In genomic region chr21:43792406-43792805, GRCh38 we compare ENCODE assay signal across 1 cellular context.
TF ChIP-seq lines count a peak whose summit lies in the region.

No MANE protein-coding gene starts in this region.

TF ChIP-seq in GM23338, 12 proteins besides CTCF, POLR2A, EP300 and RAD21 (continued from another document):
- TF ChIP-seq, protein P1, sequence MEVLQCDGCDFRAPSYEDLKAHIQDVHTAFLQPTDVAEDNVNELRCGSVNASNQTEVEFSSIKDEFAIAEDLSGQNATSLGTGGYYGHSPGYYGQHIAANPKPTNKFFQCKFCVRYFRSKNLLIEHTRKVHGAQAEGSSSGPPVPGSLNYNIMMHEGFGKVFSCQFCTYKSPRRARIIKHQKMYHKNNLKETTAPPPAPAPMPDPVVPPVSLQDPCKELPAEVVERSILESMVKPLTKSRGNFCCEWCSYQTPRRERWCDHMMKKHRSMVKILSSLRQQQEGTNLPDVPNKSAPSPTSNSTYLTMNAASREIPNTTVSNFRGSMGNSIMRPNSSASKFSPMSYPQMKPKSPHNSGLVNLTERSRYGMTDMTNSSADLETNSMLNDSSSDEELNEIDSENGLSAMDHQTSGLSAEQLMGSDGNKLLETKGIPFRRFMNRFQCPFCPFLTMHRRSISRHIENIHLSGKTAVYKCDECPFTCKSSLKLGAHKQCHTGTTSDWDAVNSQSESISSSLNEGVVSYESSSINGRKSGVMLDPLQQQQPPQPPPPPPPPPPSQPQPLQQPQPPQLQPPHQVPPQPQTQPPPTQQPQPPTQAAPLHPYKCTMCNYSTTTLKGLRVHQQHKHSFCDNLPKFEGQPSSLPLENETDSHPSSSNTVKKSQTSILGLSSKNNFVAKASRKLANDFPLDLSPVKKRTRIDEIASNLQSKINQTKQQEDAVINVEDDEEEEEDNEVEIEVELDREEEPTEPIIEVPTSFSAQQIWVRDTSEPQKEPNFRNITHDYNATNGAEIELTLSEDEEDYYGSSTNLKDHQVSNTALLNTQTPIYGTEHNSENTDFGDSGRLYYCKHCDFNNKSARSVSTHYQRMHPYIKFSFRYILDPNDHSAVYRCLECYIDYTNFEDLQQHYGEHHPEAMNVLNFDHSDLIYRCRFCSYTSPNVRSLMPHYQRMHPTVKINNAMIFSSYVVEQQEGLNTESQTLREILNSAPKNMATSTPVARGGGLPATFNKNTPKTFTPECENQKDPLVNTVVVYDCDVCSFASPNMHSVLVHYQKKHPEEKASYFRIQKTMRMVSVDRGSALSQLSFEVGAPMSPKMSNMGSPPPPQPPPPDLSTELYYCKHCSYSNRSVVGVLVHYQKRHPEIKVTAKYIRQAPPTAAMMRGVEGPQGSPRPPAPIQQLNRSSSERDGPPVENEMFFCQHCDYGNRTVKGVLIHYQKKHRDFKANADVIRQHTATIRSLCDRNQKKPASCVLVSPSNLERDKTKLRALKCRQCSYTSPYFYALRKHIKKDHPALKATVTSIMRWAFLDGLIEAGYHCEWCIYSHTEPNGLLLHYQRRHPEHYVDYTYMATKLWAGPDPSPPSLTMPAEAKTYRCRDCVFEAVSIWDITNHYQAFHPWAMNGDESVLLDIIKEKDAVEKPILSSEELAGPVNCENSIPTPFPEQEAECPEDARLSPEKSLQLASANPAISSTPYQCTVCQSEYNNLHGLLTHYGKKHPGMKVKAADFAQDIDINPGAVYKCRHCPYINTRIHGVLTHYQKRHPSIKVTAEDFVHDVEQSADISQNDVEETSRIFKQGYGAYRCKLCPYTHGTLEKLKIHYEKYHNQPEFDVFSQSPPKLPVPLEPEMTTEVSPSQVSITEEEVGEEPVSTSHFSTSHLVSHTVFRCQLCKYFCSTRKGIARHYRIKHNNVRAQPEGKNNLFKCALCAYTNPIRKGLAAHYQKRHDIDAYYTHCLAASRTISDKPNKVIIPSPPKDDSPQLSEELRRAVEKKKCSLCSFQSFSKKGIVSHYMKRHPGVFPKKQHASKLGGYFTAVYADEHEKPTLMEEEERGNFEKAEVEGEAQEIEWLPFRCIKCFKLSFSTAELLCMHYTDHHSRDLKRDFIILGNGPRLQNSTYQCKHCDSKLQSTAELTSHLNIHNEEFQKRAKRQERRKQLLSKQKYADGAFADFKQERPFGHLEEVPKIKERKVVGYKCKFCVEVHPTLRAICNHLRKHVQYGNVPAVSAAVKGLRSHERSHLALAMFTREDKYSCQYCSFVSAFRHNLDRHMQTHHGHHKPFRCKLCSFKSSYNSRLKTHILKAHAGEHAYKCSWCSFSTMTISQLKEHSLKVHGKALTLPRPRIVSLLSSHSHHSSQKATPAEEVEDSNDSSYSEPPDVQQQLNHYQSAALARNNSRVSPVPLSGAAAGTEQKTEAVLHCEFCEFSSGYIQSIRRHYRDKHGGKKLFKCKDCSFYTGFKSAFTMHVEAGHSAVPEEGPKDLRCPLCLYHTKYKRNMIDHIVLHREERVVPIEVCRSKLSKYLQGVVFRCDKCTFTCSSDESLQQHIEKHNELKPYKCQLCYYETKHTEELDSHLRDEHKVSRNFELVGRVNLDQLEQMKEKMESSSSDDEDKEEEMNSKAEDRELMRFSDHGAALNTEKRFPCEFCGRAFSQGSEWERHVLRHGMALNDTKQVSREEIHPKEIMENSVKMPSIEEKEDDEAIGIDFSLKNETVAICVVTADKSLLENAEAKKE (CRISPR knock-in tag; IDR thresholded peaks at IDR 0.05): no peak
- TF ChIP-seq REST (IDR thresholded peaks at IDR 0.05; ENCODE audit: unreplicated experiment) (no peak), ZNF331 (CRISPR knock-in tag; IDR thresholded peaks at IDR 0.05; ENCODE audit: low read depth) (no peak), ETS1 (IDR thresholded peaks at IDR 0.05) (no peak), NANOG (IDR thresholded peaks at IDR 0.05; ENCODE audit: borderline replicate concordance) (no peak), POLR2AphosphoS5 (IDR thresholded peaks at IDR 0.05; ENCODE audit: low read depth) (no peak), EZH2phosphoT487 (IDR thresholded peaks at IDR 0.05; ENCODE audit: unreplicated experiment) (no peak), CREB1 (CRISPR knock-in tag; IDR thresholded peaks at IDR 0.05; ENCODE audit: low read depth) (no peak), JUNB (IDR thresholded peaks at IDR 0.05; ENCODE audit: unreplicated experiment) (no peak), EZH2 (IDR thresholded peaks at IDR 0.05; ENCODE audit: low read depth, unreplicated experiment) (no peak)
TF ChIP-seq in GM23338: peak in this region for 0.
